Comparison of ENCODE assay signal across 14 cellular contexts in the genomic region with DNA sequence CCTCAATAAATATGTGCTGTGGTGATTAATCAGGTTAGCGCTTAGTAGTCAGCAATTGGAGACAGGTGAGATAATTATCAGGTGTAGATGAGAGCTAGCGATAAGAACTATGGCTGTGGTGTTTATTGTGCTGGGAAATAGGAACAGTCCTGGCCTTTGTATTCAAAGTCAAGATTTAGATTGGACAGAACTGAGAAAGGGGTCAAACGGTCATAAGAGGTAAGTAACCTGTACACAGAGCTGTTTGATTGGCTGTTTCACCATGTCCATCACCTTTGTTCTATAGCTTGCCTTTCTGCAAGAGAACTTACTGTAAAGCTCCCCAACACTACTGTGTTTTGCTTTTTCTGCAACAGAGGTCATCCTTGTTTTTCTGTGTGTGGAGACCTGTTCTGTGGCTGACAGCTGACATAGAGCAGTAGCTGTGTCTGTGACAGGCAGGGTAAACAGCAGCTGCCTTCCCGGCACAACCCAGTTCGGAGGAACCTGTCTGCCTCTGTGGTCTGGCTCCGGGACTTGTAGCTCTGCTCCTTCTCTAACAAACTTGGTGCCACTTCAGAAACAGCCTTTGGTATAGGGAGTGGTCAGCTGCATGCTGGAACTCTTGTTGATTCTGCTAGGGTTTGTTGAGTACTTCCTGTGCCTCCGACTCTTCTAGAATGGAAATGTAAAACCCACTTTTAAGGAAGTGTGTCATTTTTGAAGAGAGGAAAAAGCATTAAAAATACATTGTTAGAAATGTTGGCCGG. TPM values are rescaled to one million over a fixed set of nuclear protein-coding genes. Genes with fewer than 3 reads are reported as not detected.
DNase-seq lines count a peak whose midpoint lies in the region; ATAC-seq and TF ChIP-seq lines count a peak whose summit lies in the region.
"Had no signal": no experiment of that assay in that cellular context is flagged by ENCODE, and none has a peak within 500 bp of the region (broad histone marks: within the 10 kb centered on the region; RNA-seq: fewer than 3 reads in every experiment).

No MANE protein-coding gene starts in this region.

- no peak overlapping the region for H3K27ac Mint-ChIP-seq in activated CD8-positive, alpha-beta memory T cell treated with anti-CD3 and anti-CD28 coated beads, Interleukin-2, amount 10 ng/mL, durations not matched to agents 7 days and 5 days
- H3K27ac Mint-ChIP-seq in activated T-helper 2 cell treated with anti-CD3 and anti-CD28 coated beads, Interferon-gamma antibody, Interleukin-2, Interleukin-4, amounts not matched to agents 10 μg/mL and 5 μg/mL and 100 μg/mL, durations not matched to agents 14 hours and 24 hours and 36 hours = peak overlapping the region; percentile 79

- no peak overlapping the region for H3K9ac ChIP-seq in mesenchymal stem cell (ENCODE audit: low read length)

- peaks cover 26% of the 10 kb centered on the region for H3K4me1 Mint-ChIP-seq in activated CD8-positive, alpha-beta memory T cell treated with anti-CD3 and anti-CD28 coated beads, Interleukin-2, amount 10 ng/mL, durations not matched to agents 7 days and 5 days
- H3K4me1 Mint-ChIP-seq in activated T-helper 2 cell treated with anti-CD3 and anti-CD28 coated beads, Interferon-gamma antibody, Interleukin-2, Interleukin-4, amounts not matched to agents 10 μg/mL and 5 μg/mL and 100 μg/mL, durations not matched to agents 14 hours and 24 hours and 36 hours (ENCODE audit: low read depth) = peaks cover 30% of the 10 kb centered on the region

- no peak overlapping the region for H3K4me2 ChIP-seq in mesenchymal stem cell (ENCODE audit: low read length, poor library complexity, severe bottlenecking)

- H3K4me3 Mint-ChIP-seq in activated CD8-positive, alpha-beta memory T cell treated with anti-CD3 and anti-CD28 coated beads, Interleukin-2, amount 10 ng/mL, durations not matched to agents 7 days and 5 days = no peak overlapping the region
- H3K4me3 Mint-ChIP-seq in activated T-helper 2 cell treated with anti-CD3 and anti-CD28 coated beads, Interferon-gamma antibody, Interleukin-2, Interleukin-4, amounts not matched to agents 10 μg/mL and 5 μg/mL and 100 μg/mL, durations not matched to agents 14 hours and 24 hours and 36 hours (ENCODE audit: low read depth) = peak overlapping the region; percentile 30
- H3K4me3 Mint-ChIP-seq: brain had no signal

- H3K4ac ChIP-seq in mesenchymal stem cell (ENCODE audit: low read depth in 1 of 2, low read length in 2 of 2) = no peak overlapping the region

- CTCF ChIA-PET in activated CD8-positive, alpha-beta memory T cell treated with anti-CD3 and anti-CD28 coated beads, Interleukin-2, amount 10 ng/mL, durations not matched to agents 7 days and 5 days (lab: Charles Lee) = interaction anchor here (0.7 to 5.0 kb wide), 4 partner anchors 7 to 23 kb away, joined by 3 to 31 read pairs (median 4); a partner anchor contains a TSS

- no peak overlapping the region for H2AK5ac ChIP-seq in mesenchymal stem cell (ENCODE audit: low read length, severe bottlenecking)

- H2BK12ac ChIP-seq in mesenchymal stem cell (ENCODE audit: low read length in 2 of 2) = peak overlapping the region in 1 of 2 experiments; percentile 77

- no peak overlapping the region for H3K23ac ChIP-seq in mesenchymal stem cell (ENCODE audit: low read length in 2 of 2)

- no peak overlapping the region for H3K18ac ChIP-seq in mesenchymal stem cell (ENCODE audit: low read depth in 1 of 2, low read length in 2 of 2)

- TF ChIP-seq CTCF in tibial nerve (IDR thresholded peaks at IDR 0.05) = no peak
- TF ChIP-seq CTCF in GM13977 (IDR thresholded peaks at IDR 0.05; ENCODE audit: extremely low read depth, insufficient read depth, missing control alignments) = no peak

- intact Hi-C loops in activated T-helper 2 cell treated with anti-CD3 and anti-CD28 coated beads, Interferon-gamma antibody, Interleukin-2, Interleukin-4, amounts not matched to agents 10 μg/mL and 5 μg/mL and 100 μg/mL, durations not matched to agents 14 hours and 24 hours and 36 hours (cut with micrococcal nuclease) = no loop called here

- H3K4me3 ChIP-seq in mesenchymal stem cell (ENCODE audit: insufficient read depth in 1 of 2, low read depth in 1 of 2, low read length in 2 of 2) (no peak overlapping the region), tibial nerve (no peak overlapping the region)
- H3K4me3 ChIP-seq: MG63 had no signal

- H4K8ac ChIP-seq in mesenchymal stem cell (ENCODE audit: low read length) = no peak overlapping the region

- H2AFZ ChIP-seq in mesenchymal stem cell (ENCODE audit: low read depth, low read length) = no peak overlapping the region

- no peaks in the 10 kb centered on the region for H3K9me3 Mint-ChIP-seq in activated CD8-positive, alpha-beta memory T cell treated with anti-CD3 and anti-CD28 coated beads, Interleukin-2, amount 10 ng/mL, durations not matched to agents 7 days and 5 days (ENCODE audit: low read depth)
- no peaks in the 10 kb centered on the region for H3K9me3 Mint-ChIP-seq in activated T-helper 2 cell treated with anti-CD3 and anti-CD28 coated beads, Interferon-gamma antibody, Interleukin-2, Interleukin-4, amounts not matched to agents 10 μg/mL and 5 μg/mL and 100 μg/mL, durations not matched to agents 14 hours and 24 hours and 36 hours
- H3K9me3 Mint-ChIP-seq: brain had no signal

- no peaks in the 10 kb centered on the region for H3K9me3 ChIP-seq in mesenchymal stem cell (ENCODE audit: control insufficient read depth, low read length)
- H3K9me3 ChIP-seq in tibial nerve = no peaks in the 10 kb centered on the region
- H3K9me3 ChIP-seq: MG63 had no signal

- H2BK120ac ChIP-seq in mesenchymal stem cell (ENCODE audit: low read depth, low read length) = no peak overlapping the region

- no peak for DNase-seq in activated CD8-positive, alpha-beta memory T cell treated with anti-CD3 and anti-CD28 coated beads, Interleukin-2, amount 10 ng/mL, durations not matched to agents 7 days and 5 days
- no peak for DNase-seq in activated CD8-positive, alpha-beta memory T cell treated with anti-CD3 and anti-CD28 coated beads, Interleukin-2, amount 50 U/mL, for 4 hours
- DNase-seq in activated T-helper 2 cell treated with anti-CD3 and anti-CD28 coated beads, Interferon-gamma antibody, Interleukin-2, Interleukin-4, amounts not matched to agents 10 μg/mL and 5 μg/mL and 100 μg/mL, durations not matched to agents 14 hours and 24 hours and 36 hours (ENCODE audit: low spot score) = peak; percentile 30
- DNase-seq in mesenchymal stem cell (peak; percentile 72), tibial nerve (ENCODE audit: low spot score in 2 of 2) (no peak), NCI-H82 treated with DMSO at 0.1 percent for 48 hours (lab: John Stamatoyannopoulos, UW; ENCODE audit: unreplicated experiment) (no peak), NCI-H2227 (lab: John Stamatoyannopoulos, UW; ENCODE audit: unreplicated experiment) (no peak), GM13977 (ENCODE audit: low spot score) (no peak)
- DNase-seq: ACHN, glutamatergic neuron, MG63, right cardiac atrium had no signal

- no peak for TF ChIP-seq EP300 in tibial nerve (IDR thresholded peaks at IDR 0.05)

- H3K36me3 Mint-ChIP-seq in activated CD8-positive, alpha-beta memory T cell treated with anti-CD3 and anti-CD28 coated beads, Interleukin-2, amount 10 ng/mL, durations not matched to agents 7 days and 5 days = peaks cover 5% of the 10 kb centered on the region
- H3K36me3 Mint-ChIP-seq in activated T-helper 2 cell treated with anti-CD3 and anti-CD28 coated beads, Interferon-gamma antibody, Interleukin-2, Interleukin-4, amounts not matched to agents 10 μg/mL and 5 μg/mL and 100 μg/mL, durations not matched to agents 14 hours and 24 hours and 36 hours (ENCODE audit: low read depth) = no peaks in the 10 kb centered on the region
- H3K36me3 Mint-ChIP-seq: brain had no signal

- in situ Hi-C loops in GM13977 (cut with MboI; ENCODE audit: low pct_unique_long_range_greater_than_20kb, low sequenced_read_pairs, unreplicated experiment) = no loop called here

- no peaks in the 10 kb centered on the region for H3K27me3 ChIP-seq in mesenchymal stem cell (ENCODE audit: control insufficient read depth in 1 of 2, insufficient read depth in 1 of 2, low read length in 2 of 2)
- no peaks in the 10 kb centered on the region for H3K27me3 ChIP-seq in tibial nerve
- H3K27me3 ChIP-seq: MG63 had no signal

- H3K27me3 Mint-ChIP-seq in activated CD8-positive, alpha-beta memory T cell treated with anti-CD3 and anti-CD28 coated beads, Interleukin-2, amount 10 ng/mL, durations not matched to agents 7 days and 5 days = no peaks in the 10 kb centered on the region
- H3K27me3 Mint-ChIP-seq in activated T-helper 2 cell treated with anti-CD3 and anti-CD28 coated beads, Interferon-gamma antibody, Interleukin-2, Interleukin-4, amounts not matched to agents 10 μg/mL and 5 μg/mL and 100 μg/mL, durations not matched to agents 14 hours and 24 hours and 36 hours (ENCODE audit: low read depth) = no peaks in the 10 kb centered on the region
- H3K27me3 Mint-ChIP-seq: brain had no signal

- peaks cover 5% of the 10 kb centered on the region for H3K79me1 ChIP-seq in mesenchymal stem cell (replicated peaks; ENCODE audit: low read length, poor library complexity, severe bottlenecking)

- no peak overlapping the region for H4K91ac ChIP-seq in mesenchymal stem cell (ENCODE audit: low read length)

- H3K27ac ChIP-seq in mesenchymal stem cell (ENCODE audit: low read length, poor library complexity, severe bottlenecking) (no peak overlapping the region), tibial nerve (peak overlapping the region in 3 of 4 donors; percentile 21 to 74 (median 39))

- no peak for TF ChIP-seq POLR2A in tibial nerve (IDR thresholded peaks at IDR 0.05)

- 45% methylated on average over 8 of the region's 8 CpGs for WGBS in mesenchymal stem cell
- 69 to 73% methylated on average over 8 of the region's 8 CpGs for WGBS in tibial nerve, 2 donors

- H3K14ac ChIP-seq in mesenchymal stem cell (ENCODE audit: low read length in 2 of 2) = no peak overlapping the region

- peak; percentile 23 for ATAC-seq in activated CD8-positive, alpha-beta memory T cell treated with anti-CD3 and anti-CD28 coated beads, Interleukin-2, amount 10 ng/mL, durations not matched to agents 7 days and 5 days

- peaks cover 3 to 14% of the 10 kb centered on the region in 2 experiments for H3K36me3 ChIP-seq in mesenchymal stem cell (ENCODE audit: control insufficient read depth in 1 of 2, insufficient read depth in 2 of 2, low read depth in 1 of 2, low read length in 2 of 2)
- H3K36me3 ChIP-seq in tibial nerve = peaks cover 0 to 5% (median 0%) of the 10 kb centered on the region in 3 donors

- no peak overlapping the region for H2BK15ac ChIP-seq in mesenchymal stem cell (ENCODE audit: low read depth, poor library complexity, severe bottlenecking)

- H2BK5ac ChIP-seq in mesenchymal stem cell (ENCODE audit: low read depth, low read length, poor library complexity, severe bottlenecking) = no peak overlapping the region

- H3K4me1 ChIP-seq in mesenchymal stem cell (ENCODE audit: control insufficient read depth, insufficient read depth, low read depth, low read length) = no peaks in the 10 kb centered on the region
- peaks cover 0 to 7% (median 1%) of the 10 kb centered on the region in 4 donors for H3K4me1 ChIP-seq in tibial nerve

RNA-seq across cellular contexts. Expression of a gene that starts 21.1 kb away (rescaled TPM):
- 100 to 1,000 TPM; 254 to 340 TPM for total RNA-seq in activated CD8-positive, alpha-beta memory T cell treated with anti-CD3 and anti-CD28 coated beads, Interleukin-2, amount 10 ng/mL, durations not matched to agents 7 days and 5 days
- 342 and 350 TPM in 2 replicates for total RNA-seq in activated T-helper 2 cell treated with anti-CD3 and anti-CD28 coated beads, Interferon-gamma antibody, Interleukin-2, Interleukin-4, amounts not matched to agents 10 μg/mL and 5 μg/mL and 100 μg/mL, durations not matched to agents 14 hours and 24 hours and 36 hours
- 316 TPM for polyA plus RNA-seq in mesenchymal stem cell (2013, experiment 1 of 2)
- 326 TPM for polyA plus RNA-seq in mesenchymal stem cell (2013, experiment 2 of 2)
- total RNA-seq in tibial nerve = 100 to 1,000 TPM; 120 to 187 (median 171) TPM

RNA-seq across cellular contexts. Expression of a gene that starts 29.9 kb away (rescaled TPM):
- not detected for total RNA-seq in activated CD8-positive, alpha-beta memory T cell treated with anti-CD3 and anti-CD28 coated beads, Interleukin-2, amount 10 ng/mL, durations not matched to agents 7 days and 5 days
- total RNA-seq in activated T-helper 2 cell treated with anti-CD3 and anti-CD28 coated beads, Interferon-gamma antibody, Interleukin-2, Interleukin-4, amounts not matched to agents 10 μg/mL and 5 μg/mL and 100 μg/mL, durations not matched to agents 14 hours and 24 hours and 36 hours = not detected in 2 replicates
- not detected for polyA plus RNA-seq in mesenchymal stem cell (2013, experiment 1 of 2)
- not detected for polyA plus RNA-seq in mesenchymal stem cell (2013, experiment 2 of 2)
- 10 to 100 TPM in 1 of 4 donors, 1 to 10 TPM in 3; 4.0 to 60.6 (median 6.0) TPM for total RNA-seq in tibial nerve
- total RNA-seq: urinary bladder had no signal
- polyA plus RNA-seq: right cardiac atrium had no signal

RNA-seq across cellular contexts. Expression of a gene that starts 54.6 kb away (rescaled TPM):
- total RNA-seq in activated CD8-positive, alpha-beta memory T cell treated with anti-CD3 and anti-CD28 coated beads, Interleukin-2, amount 10 ng/mL, durations not matched to agents 7 days and 5 days = not detected
- not detected in 2 replicates for total RNA-seq in activated T-helper 2 cell treated with anti-CD3 and anti-CD28 coated beads, Interferon-gamma antibody, Interleukin-2, Interleukin-4, amounts not matched to agents 10 μg/mL and 5 μg/mL and 100 μg/mL, durations not matched to agents 14 hours and 24 hours and 36 hours
- not detected for polyA plus RNA-seq in mesenchymal stem cell (2013, experiment 1 of 2)
- polyA plus RNA-seq in mesenchymal stem cell (2013, experiment 2 of 2) = not detected
- total RNA-seq in tibial nerve = 10 to 100 TPM in 1 of 4 donors, 1 to 10 TPM in 2, under 1 TPM in 1; 0.66 to 47.7 (median 2.2) TPM
- total RNA-seq: urinary bladder had no signal

Comparison
In these comparisons a context has a peak if more than half of its experiments do, and no peak if none do; other contexts are left out.
1. DNase-seq: peak in activated T-helper 2 cell treated with anti-CD3 and anti-CD28 coated beads, Interferon-gamma antibody, Interleukin-2, Interleukin-4, amounts not matched to agents 10 μg/mL and 5 μg/mL and 100 μg/mL, durations not matched to agents 14 hours and 24 hours and 36 hours (single experiment) and mesenchymal stem cell (single experiment); none in activated CD8-positive, alpha-beta memory T cell treated with anti-CD3 and anti-CD28 coated beads, Interleukin-2, amount 10 ng/mL, durations not matched to agents 7 days and 5 days (single experiment), activated CD8-positive, alpha-beta memory T cell treated with anti-CD3 and anti-CD28 coated beads, Interleukin-2, amount 50 U/mL, for 4 hours (single experiment), tibial nerve (0 of 2), NCI-H82 treated with DMSO at 0.1 percent for 48 hours (single experiment), NCI-H2227 (single experiment) and GM13977 (single experiment).